ENCODE assay signal across 26 cellular contexts in the genomic region with DNA sequence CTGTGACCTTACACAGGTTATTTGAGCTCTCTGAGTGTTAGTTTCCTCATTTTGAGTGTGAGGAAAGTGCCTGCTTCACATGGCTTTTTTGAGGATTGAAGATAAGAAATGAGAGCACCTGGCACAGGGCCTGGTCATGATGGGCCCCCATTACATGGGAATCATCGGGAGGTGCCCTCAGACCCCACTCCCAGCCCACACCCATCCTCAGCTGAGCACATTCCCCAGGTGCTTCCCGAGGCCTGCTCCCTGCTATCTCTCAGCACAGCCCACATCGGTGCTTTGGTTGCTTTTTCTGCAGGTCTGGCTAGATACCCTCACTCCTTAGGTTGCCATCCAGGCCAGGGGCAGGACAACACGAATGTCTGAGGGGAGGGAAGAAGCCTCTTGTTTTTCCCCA.
"Had no signal": no experiment of that assay in that cellular context is flagged by ENCODE, and none has a peak within 500 bp of the region (broad histone marks: within the 10 kb centered on the region; RNA-seq: fewer than 3 reads in every experiment).

No MANE protein-coding gene starts in this region.

- H3K9me3 ChIP-seq: SK-N-SH had no signal

- ATAC-seq: Panc1, PC-3 had no signal

- H3K9me2 ChIP-seq: SK-N-SH had no signal

- H3K4me2 ChIP-seq: KMS-11, SK-N-SH had no signal

- H3K9ac ChIP-seq: KMS-11, SK-N-SH had no signal

- DNase-seq: IMR-90; Kasumi-1; MM.1S; MV-4-11; NCI-H1048; NCI-H1105; NCI-H1417; NCI-H146; NCI-H1694 treated with DMSO at 0.1 percent for 48 hours; NCI-H1930; NCI-H2081 treated with DMSO at 0.1 percent for 48 hours; NCI-H2171; NCI-H226; NCI-H446; NCI-H510A; NCI-H524 treated with DMSO at 0.1 percent for 48 hours; NCI-H69; NCI-H774; NK-92 treated with Interleukin-12 subunit alpha and Interleukin-12 subunit beta, amount 100 ng/mL, for 24 hours; PC-3; SHP77; SK-N-SH; SW 1271 had no signal

- H3K27ac ChIP-seq: KMS-11, RWPE1 had no signal
